2 cellular contexts compared by ENCODE assay signal in genomic region chr11:79794484-79795393, GRCh38.
TF ChIP-seq lines count a peak whose summit lies in the region.

No MANE protein-coding gene starts in this region.

TF ChIP-seq in GM23338, 12 proteins besides CTCF, POLR2A, EP300 and RAD21:
- TF ChIP-seq CREB1 (CRISPR knock-in tag; IDR thresholded peaks at IDR 0.05; ENCODE audit: low read depth) (no peak), POLR2AphosphoS5 (IDR thresholded peaks at IDR 0.05; ENCODE audit: low read depth) (no peak), NANOG (IDR thresholded peaks at IDR 0.05; ENCODE audit: borderline replicate concordance) (no peak), ZNF331 (CRISPR knock-in tag; IDR thresholded peaks at IDR 0.05; ENCODE audit: low read depth) (no peak), ZNF114 (CRISPR knock-in tag; IDR thresholded peaks at IDR 0.05) (no peak), EZH2phosphoT487 (IDR thresholded peaks at IDR 0.05; ENCODE audit: unreplicated experiment) (no peak), JUNB (IDR thresholded peaks at IDR 0.05; ENCODE audit: unreplicated experiment) (no peak), EZH2 (IDR thresholded peaks at IDR 0.05; ENCODE audit: low read depth, unreplicated experiment) (no peak)
- TF ChIP-seq, protein P1, sequence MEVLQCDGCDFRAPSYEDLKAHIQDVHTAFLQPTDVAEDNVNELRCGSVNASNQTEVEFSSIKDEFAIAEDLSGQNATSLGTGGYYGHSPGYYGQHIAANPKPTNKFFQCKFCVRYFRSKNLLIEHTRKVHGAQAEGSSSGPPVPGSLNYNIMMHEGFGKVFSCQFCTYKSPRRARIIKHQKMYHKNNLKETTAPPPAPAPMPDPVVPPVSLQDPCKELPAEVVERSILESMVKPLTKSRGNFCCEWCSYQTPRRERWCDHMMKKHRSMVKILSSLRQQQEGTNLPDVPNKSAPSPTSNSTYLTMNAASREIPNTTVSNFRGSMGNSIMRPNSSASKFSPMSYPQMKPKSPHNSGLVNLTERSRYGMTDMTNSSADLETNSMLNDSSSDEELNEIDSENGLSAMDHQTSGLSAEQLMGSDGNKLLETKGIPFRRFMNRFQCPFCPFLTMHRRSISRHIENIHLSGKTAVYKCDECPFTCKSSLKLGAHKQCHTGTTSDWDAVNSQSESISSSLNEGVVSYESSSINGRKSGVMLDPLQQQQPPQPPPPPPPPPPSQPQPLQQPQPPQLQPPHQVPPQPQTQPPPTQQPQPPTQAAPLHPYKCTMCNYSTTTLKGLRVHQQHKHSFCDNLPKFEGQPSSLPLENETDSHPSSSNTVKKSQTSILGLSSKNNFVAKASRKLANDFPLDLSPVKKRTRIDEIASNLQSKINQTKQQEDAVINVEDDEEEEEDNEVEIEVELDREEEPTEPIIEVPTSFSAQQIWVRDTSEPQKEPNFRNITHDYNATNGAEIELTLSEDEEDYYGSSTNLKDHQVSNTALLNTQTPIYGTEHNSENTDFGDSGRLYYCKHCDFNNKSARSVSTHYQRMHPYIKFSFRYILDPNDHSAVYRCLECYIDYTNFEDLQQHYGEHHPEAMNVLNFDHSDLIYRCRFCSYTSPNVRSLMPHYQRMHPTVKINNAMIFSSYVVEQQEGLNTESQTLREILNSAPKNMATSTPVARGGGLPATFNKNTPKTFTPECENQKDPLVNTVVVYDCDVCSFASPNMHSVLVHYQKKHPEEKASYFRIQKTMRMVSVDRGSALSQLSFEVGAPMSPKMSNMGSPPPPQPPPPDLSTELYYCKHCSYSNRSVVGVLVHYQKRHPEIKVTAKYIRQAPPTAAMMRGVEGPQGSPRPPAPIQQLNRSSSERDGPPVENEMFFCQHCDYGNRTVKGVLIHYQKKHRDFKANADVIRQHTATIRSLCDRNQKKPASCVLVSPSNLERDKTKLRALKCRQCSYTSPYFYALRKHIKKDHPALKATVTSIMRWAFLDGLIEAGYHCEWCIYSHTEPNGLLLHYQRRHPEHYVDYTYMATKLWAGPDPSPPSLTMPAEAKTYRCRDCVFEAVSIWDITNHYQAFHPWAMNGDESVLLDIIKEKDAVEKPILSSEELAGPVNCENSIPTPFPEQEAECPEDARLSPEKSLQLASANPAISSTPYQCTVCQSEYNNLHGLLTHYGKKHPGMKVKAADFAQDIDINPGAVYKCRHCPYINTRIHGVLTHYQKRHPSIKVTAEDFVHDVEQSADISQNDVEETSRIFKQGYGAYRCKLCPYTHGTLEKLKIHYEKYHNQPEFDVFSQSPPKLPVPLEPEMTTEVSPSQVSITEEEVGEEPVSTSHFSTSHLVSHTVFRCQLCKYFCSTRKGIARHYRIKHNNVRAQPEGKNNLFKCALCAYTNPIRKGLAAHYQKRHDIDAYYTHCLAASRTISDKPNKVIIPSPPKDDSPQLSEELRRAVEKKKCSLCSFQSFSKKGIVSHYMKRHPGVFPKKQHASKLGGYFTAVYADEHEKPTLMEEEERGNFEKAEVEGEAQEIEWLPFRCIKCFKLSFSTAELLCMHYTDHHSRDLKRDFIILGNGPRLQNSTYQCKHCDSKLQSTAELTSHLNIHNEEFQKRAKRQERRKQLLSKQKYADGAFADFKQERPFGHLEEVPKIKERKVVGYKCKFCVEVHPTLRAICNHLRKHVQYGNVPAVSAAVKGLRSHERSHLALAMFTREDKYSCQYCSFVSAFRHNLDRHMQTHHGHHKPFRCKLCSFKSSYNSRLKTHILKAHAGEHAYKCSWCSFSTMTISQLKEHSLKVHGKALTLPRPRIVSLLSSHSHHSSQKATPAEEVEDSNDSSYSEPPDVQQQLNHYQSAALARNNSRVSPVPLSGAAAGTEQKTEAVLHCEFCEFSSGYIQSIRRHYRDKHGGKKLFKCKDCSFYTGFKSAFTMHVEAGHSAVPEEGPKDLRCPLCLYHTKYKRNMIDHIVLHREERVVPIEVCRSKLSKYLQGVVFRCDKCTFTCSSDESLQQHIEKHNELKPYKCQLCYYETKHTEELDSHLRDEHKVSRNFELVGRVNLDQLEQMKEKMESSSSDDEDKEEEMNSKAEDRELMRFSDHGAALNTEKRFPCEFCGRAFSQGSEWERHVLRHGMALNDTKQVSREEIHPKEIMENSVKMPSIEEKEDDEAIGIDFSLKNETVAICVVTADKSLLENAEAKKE (CRISPR knock-in tag; IDR thresholded peaks at IDR 0.05), result no peak
- TF ChIP-seq, protein P2, sequence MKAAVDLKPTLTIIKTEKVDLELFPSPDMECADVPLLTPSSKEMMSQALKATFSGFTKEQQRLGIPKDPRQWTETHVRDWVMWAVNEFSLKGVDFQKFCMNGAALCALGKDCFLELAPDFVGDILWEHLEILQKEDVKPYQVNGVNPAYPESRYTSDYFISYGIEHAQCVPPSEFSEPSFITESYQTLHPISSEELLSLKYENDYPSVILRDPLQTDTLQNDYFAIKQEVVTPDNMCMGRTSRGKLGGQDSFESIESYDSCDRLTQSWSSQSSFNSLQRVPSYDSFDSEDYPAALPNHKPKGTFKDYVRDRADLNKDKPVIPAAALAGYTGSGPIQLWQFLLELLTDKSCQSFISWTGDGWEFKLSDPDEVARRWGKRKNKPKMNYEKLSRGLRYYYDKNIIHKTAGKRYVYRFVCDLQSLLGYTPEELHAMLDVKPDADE (IDR thresholded peaks at IDR 0.05), result no peak

TF ChIP-seq in HepG2, 621 proteins besides CTCF, POLR2A, EP300 and RAD21:
- TF ChIP-seq RAD51 (IDR thresholded peaks at IDR 0.05; ENCODE audit: borderline replicate concordance) (peak; percentile 49; the same call in 1 of the 2 replicates), KLF13 (CRISPR knock-in tag; IDR thresholded peaks at IDR 0.05) (no peak)
TF ChIP-seq in HepG2: peak in this region for 1.
